ENCODE assay signal across 8 cellular contexts in the genomic region with DNA sequence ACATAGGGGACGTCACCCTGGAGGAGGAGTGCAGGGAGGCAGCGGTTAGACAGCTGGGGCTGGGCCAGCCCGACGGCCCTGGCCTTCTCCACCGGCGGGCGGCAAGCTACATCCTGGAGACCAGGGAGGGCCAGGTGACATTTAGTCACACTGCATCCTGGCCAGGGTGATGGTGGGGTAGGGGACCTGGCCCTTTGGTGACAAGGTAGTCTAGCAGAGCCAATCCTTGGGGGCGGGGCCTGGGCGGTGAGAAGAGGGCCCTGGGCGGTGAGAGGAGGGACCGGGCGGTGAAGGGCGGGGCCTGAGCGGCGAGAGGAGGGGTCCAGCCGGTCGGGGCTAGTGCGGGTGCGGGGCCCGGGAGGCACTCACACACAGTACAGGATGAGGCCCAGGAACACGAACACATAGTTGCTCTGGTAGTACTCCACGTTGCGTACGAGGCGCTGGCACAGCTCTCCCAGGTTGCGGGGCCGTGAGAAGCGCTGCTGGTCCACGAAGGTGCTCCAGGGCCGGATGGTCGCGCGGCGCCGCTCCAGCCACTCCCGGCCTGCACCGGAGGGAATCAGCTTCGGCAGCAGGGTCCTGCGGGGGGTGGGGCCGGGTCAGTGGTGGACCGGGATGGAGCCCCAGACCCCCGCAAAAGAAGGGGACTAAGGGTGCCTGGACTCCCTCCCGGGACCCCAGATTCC. TPM values are rescaled to one million over a fixed set of nuclear protein-coding genes. Genes with fewer than 3 reads are reported as not detected.
DNase-seq lines count a peak whose midpoint lies in the region; ATAC-seq and TF ChIP-seq lines count a peak whose summit lies in the region.

No MANE protein-coding gene starts in this region.

- no peak for TF ChIP-seq CTCF in mesothelial cell of epicardium (IDR thresholded peaks at IDR 0.05; ENCODE audit: unreplicated experiment)

- DNase-seq in NCI-H1417 (lab: John Stamatoyannopoulos, UW) (peak; percentile 68 to 84 (median 76)), NCI-H1417 treated with DMSO at 0.1 percent for 48 hours (lab: John Stamatoyannopoulos, UW) (no peak), NCI-H82 treated with DMSO at 0.1 percent for 48 hours (lab: John Stamatoyannopoulos, UW; ENCODE audit: unreplicated experiment) (peak; percentile 48), mesothelial cell of epicardium (ENCODE audit: low spot score in 2 of 2, unreplicated experiment in 2 of 2) (peak; percentile 78 to 88)
- DNase-seq in activated CD8-positive, alpha-beta memory T cell treated with anti-CD3 and anti-CD28 coated beads, Interleukin-2, amount 50 U/mL, for 24 hours (ENCODE audit: extremely low read depth) = peak; percentile 49
- DNase-seq in stimulated activated CD8-positive, alpha-beta memory T cell treated with anti-CD3 and anti-CD28 coated beads, Interleukin-15, amount 100 ng/mL, for 48 hours (ENCODE audit: low read depth in 2 of 2) = peak; percentile 63 to 78

- peaks cover 14% of the 10 kb centered on the region for H3K4me1 Mint-ChIP-seq in mesothelial cell of epicardium

- peak overlapping the region; percentile 98 for H3K9ac ChIP-seq in endocrine pancreas (ENCODE audit: control insufficient read depth, insufficient read depth, low read length)

- no peaks in the 10 kb centered on the region for H3K9me3 Mint-ChIP-seq in mesothelial cell of epicardium

- no peaks in the 10 kb centered on the region for H3K36me3 ChIP-seq in endocrine pancreas (ENCODE audit: control insufficient read depth, insufficient read depth, low read length)

- peak; percentile 49 for ATAC-seq in HG03354 (IDR thresholded peaks at IDR 0.05; ENCODE audit: poor library complexity, severe bottlenecking, unreplicated experiment)

- H3K36me3 Mint-ChIP-seq in mesothelial cell of epicardium = peaks cover 2% of the 10 kb centered on the region

- H3K4me3 ChIP-seq in endocrine pancreas (ENCODE audit: control insufficient read depth, insufficient read depth, low read length) = peak overlapping the region; percentile 14

- H3K9me3 ChIP-seq in endocrine pancreas (ENCODE audit: control insufficient read depth, low read length) = no peaks in the 10 kb centered on the region

- no peaks in the 10 kb centered on the region for H3K27me3 ChIP-seq in endocrine pancreas (ENCODE audit: control insufficient read depth, insufficient read depth, low read length)

- H3K4me3 Mint-ChIP-seq in mesothelial cell of epicardium = peak overlapping the region; percentile 86

- H3K27ac Mint-ChIP-seq in mesothelial cell of epicardium = peak overlapping the region; percentile 82

- no peaks in the 10 kb centered on the region for H3K27me3 Mint-ChIP-seq in mesothelial cell of epicardium (ENCODE audit: low read depth)

- H3K4me1 ChIP-seq in endocrine pancreas (ENCODE audit: control insufficient read depth, insufficient read depth, low read length) = no peaks in the 10 kb centered on the region

RNA-seq across cellular contexts. Expression of a gene that starts 0.6 kb away (rescaled TPM):
- total RNA-seq in mesothelial cell of epicardium = 99.7 to 104 TPM (median 102 TPM) in 3 replicates

RNA-seq across cellular contexts. Expression of a gene that starts 30.3 kb away (rescaled TPM):
- 0.49 to 0.67 TPM (median 0.59 TPM) in 3 replicates for total RNA-seq in mesothelial cell of epicardium

RNA-seq across cellular contexts. Expression of a gene that starts 35.5 kb away (rescaled TPM):
- total RNA-seq in mesothelial cell of epicardium = 0.45 TPM in 1 of 3 replicates, not detected in the others
